In the genomic region with DNA sequence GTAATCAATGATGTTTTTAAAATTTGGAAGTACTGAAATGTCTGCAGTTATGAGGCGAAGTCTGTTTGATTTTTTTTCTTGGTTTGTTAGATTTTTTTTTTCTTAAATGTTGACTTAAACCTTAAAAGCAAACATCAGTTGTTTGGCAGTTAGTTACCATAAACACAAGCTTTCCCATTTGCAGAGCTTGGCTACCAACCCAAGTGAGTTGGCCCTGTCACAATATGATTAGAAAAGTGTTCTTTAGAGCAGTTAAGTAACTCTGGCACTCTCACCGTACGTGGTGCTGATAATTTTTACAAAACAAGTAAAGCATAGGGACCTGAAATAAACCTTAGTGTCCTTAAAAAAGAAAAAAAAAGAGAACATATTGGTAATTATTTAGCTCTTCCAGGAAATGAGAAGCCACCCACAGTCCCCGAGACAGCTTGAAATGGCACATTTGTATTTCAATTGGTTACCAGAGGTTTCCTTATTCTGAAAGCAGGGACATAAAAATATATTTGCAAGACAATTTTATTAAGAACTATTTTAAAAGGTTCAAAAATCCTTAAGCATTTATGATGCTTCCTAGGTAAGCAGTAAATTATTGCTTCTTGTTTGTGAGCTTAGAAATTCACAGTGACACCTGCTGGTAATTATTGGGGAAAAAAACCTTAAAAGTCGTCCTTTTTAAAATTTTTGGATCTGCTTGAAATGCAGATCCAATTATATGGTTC, we compare ENCODE assay signal across 9 cellular contexts. TPM values are rescaled to one million over a fixed set of nuclear protein-coding genes. Genes with fewer than 3 reads are reported as not detected.
DNase-seq lines count a peak whose midpoint lies in the region; ATAC-seq, FAIRE-seq and TF ChIP-seq lines count a peak whose summit lies in the region.
"Had no signal": no experiment of that assay in that cellular context is flagged by ENCODE, and none has a peak within 500 bp of the region (broad histone marks: within the 10 kb centered on the region; RNA-seq: fewer than 3 reads in every experiment).

No MANE protein-coding gene starts in this region.

- peaks cover 0 to 9% of the 10 kb centered on the region in 2 donors for H3K27me3 Mint-ChIP-seq in natural killer cell (ENCODE audit: low read depth in 2 of 2)
- H3K27me3 Mint-ChIP-seq in natural killer cell treated with Interleukin-12 subunit alpha and Interleukin-12 subunit beta and Interleukin-15 and Interleukin-18, amount 100 ng/mL, for 72 hours = peaks cover 16 to 30% of the 10 kb centered on the region in 2 donors
- H3K27me3 Mint-ChIP-seq in immature natural killer cell (ENCODE audit: low read depth in 3 of 3) = peaks cover 11 to 20% (median 16%) of the 10 kb centered on the region in 3 donors
- H3K27me3 Mint-ChIP-seq in activated naive CD8-positive, alpha-beta T cell treated with anti-CD3 and anti-CD28 coated beads, Interleukin-2, amount 50 U/mL, for 24 hours = peaks cover 42% of the 10 kb centered on the region

- H3K27ac Mint-ChIP-seq in natural killer cell (no peak overlapping the region), immature natural killer cell (peak overlapping the region in 1 of 6 donors; percentile 28)
- no peak overlapping the region for H3K27ac Mint-ChIP-seq in natural killer cell treated with Interleukin-12 subunit alpha and Interleukin-12 subunit beta and Interleukin-15 and Interleukin-18, amount 100 ng/mL, for 72 hours
- H3K27ac Mint-ChIP-seq in activated naive CD8-positive, alpha-beta T cell treated with anti-CD3 and anti-CD28 coated beads, Interleukin-2, amount 50 U/mL, for 24 hours = no peak overlapping the region
- H3K27ac Mint-ChIP-seq: activated B cell treated with CpG ODN at 0.5 μM for 24 hours had no signal

- peak; percentile 72 for FAIRE-seq in TTC549 (lab: Jason Lieb, UNC)

- no peaks in the 10 kb centered on the region for H3K9me3 Mint-ChIP-seq in natural killer cell
- H3K9me3 Mint-ChIP-seq in natural killer cell treated with Interleukin-12 subunit alpha and Interleukin-12 subunit beta and Interleukin-15 and Interleukin-18, amount 100 ng/mL, for 72 hours = no peaks in the 10 kb centered on the region
- no peaks in the 10 kb centered on the region for H3K9me3 Mint-ChIP-seq in immature natural killer cell
- H3K9me3 Mint-ChIP-seq in activated naive CD8-positive, alpha-beta T cell treated with anti-CD3 and anti-CD28 coated beads, Interleukin-2, amount 50 U/mL, for 24 hours = no peaks in the 10 kb centered on the region
- H3K9me3 Mint-ChIP-seq: activated B cell treated with CpG ODN at 0.5 μM for 24 hours had no signal

- ATAC-seq in natural killer cell = no peak
- no peak for ATAC-seq in natural killer cell treated with Interleukin-12 subunit alpha and Interleukin-12 subunit beta and Interleukin-15 and Interleukin-18, amount 100 ng/mL, for 72 hours
- no peak for ATAC-seq in HG02973 (IDR thresholded peaks at IDR 0.05; ENCODE audit: unreplicated experiment)
- ATAC-seq in activated naive CD8-positive, alpha-beta T cell treated with anti-CD3 and anti-CD28 coated beads, Interleukin-2, amount 50 U/mL, for 24 hours = no peak
- ATAC-seq in HG03521 (IDR thresholded peaks at IDR 0.05; ENCODE audit: unreplicated experiment) = no peak

- peak; percentile 62 for TF ChIP-seq CTCF in natural killer cell (IDR thresholded peaks at IDR 0.05)

- DNase-seq in natural killer cell = no peak
- no peak for DNase-seq in natural killer cell treated with Interleukin-12 subunit alpha and Interleukin-12 subunit beta and Interleukin-15 and Interleukin-18, amount 100 ng/mL, for 72 hours (ENCODE audit: low spot score)
- peak; percentile 28 to 38 (median 28) for DNase-seq in immature natural killer cell
- DNase-seq in activated effector memory CD4-positive, alpha-beta T cell treated with Interleukin-2 at 50 U/mL for 16 hours = no peak
- DNase-seq in activated naive CD8-positive, alpha-beta T cell treated with anti-CD3 and anti-CD28 coated beads, Interleukin-2, amount 50 U/mL, for 24 hours = no peak
- DNase-seq: activated B cell treated with CpG ODN at 0.5 μM for 24 hours had no signal

- H3K4me3 Mint-ChIP-seq in natural killer cell = no peak overlapping the region
- H3K4me3 Mint-ChIP-seq in natural killer cell treated with Interleukin-12 subunit alpha and Interleukin-12 subunit beta and Interleukin-15 and Interleukin-18, amount 100 ng/mL, for 72 hours = no peak overlapping the region
- no peak overlapping the region for H3K4me3 Mint-ChIP-seq in immature natural killer cell
- no peak overlapping the region for H3K4me3 Mint-ChIP-seq in activated naive CD8-positive, alpha-beta T cell treated with anti-CD3 and anti-CD28 coated beads, Interleukin-2, amount 50 U/mL, for 24 hours
- H3K4me3 Mint-ChIP-seq: activated B cell treated with CpG ODN at 0.5 μM for 24 hours had no signal

- H3K4me1 Mint-ChIP-seq in natural killer cell (peaks cover 18 to 19% of the 10 kb centered on the region in 2 donors), immature natural killer cell (peaks cover 19 to 29% of the 10 kb centered on the region in 2 donors)
- peaks cover 14 to 18% of the 10 kb centered on the region in 2 donors for H3K4me1 Mint-ChIP-seq in natural killer cell treated with Interleukin-12 subunit alpha and Interleukin-12 subunit beta and Interleukin-15 and Interleukin-18, amount 100 ng/mL, for 72 hours (ENCODE audit: low read depth in 2 of 2)
- H3K4me1 Mint-ChIP-seq in activated naive CD8-positive, alpha-beta T cell treated with anti-CD3 and anti-CD28 coated beads, Interleukin-2, amount 50 U/mL, for 24 hours = peaks cover 22% of the 10 kb centered on the region

- no peaks in the 10 kb centered on the region for H3K36me3 Mint-ChIP-seq in natural killer cell
- H3K36me3 Mint-ChIP-seq in natural killer cell treated with Interleukin-12 subunit alpha and Interleukin-12 subunit beta and Interleukin-15 and Interleukin-18, amount 100 ng/mL, for 72 hours = no peaks in the 10 kb centered on the region
- H3K36me3 Mint-ChIP-seq in immature natural killer cell = no peaks in the 10 kb centered on the region
- H3K36me3 Mint-ChIP-seq in activated naive CD8-positive, alpha-beta T cell treated with anti-CD3 and anti-CD28 coated beads, Interleukin-2, amount 50 U/mL, for 24 hours (ENCODE audit: low read depth) = no peaks in the 10 kb centered on the region

- intact Hi-C loops in natural killer cell (cut with micrococcal nuclease) = loop anchor here (1.0 kb wide), 1 partner anchor 442 kb away; no protein-coding TSS in a partner anchor

RNA-seq across cellular contexts. Expression of a gene that starts 3.9 kb away (rescaled TPM):
- total RNA-seq in natural killer cell = under 1 TPM; 0.66 to 0.93 (median 0.73) TPM
- under 1 TPM in 1 of 2 donors, not detected in 1; 0.10 TPM for total RNA-seq in natural killer cell treated with Interleukin-12 subunit alpha and Interleukin-12 subunit beta and Interleukin-15 and Interleukin-18, amount 100 ng/mL, for 72 hours
- polyA plus RNA-seq in immature natural killer cell = 1 to 10 TPM in 1 of 3 donors, under 1 TPM in 2; 0.72 to 2.1 (median 0.76) TPM
- total RNA-seq: activated B cell treated with CpG ODN at 0.5 μM for 24 hours had no signal

RNA-seq across cellular contexts. Expression of a gene that starts 37.4 kb away (rescaled TPM):
- total RNA-seq in natural killer cell = 10 to 100 TPM; 37.3 to 66.6 (median 56.8) TPM
- 10 to 100 TPM; 41.4 to 63.9 TPM for total RNA-seq in natural killer cell treated with Interleukin-12 subunit alpha and Interleukin-12 subunit beta and Interleukin-15 and Interleukin-18, amount 100 ng/mL, for 72 hours
- 10 to 100 TPM; 10.2 to 48.1 (median 16.1) TPM for polyA plus RNA-seq in immature natural killer cell

Comparison
In these comparisons a context has a peak if more than half of its experiments do, and no peak if none do; other contexts are left out.
1. DNase-seq: peak in immature natural killer cell (3 of 3); none in natural killer cell (single experiment), natural killer cell treated with Interleukin-12 subunit alpha and Interleukin-12 subunit beta and Interleukin-15 and Interleukin-18, amount 100 ng/mL, for 72 hours (single experiment), activated effector memory CD4-positive, alpha-beta T cell treated with Interleukin-2 at 50 U/mL for 16 hours (single experiment) and activated naive CD8-positive, alpha-beta T cell treated with anti-CD3 and anti-CD28 coated beads, Interleukin-2, amount 50 U/mL, for 24 hours (single experiment).